Comparison of ENCODE assay signal across 8 cellular contexts in the genomic region with DNA sequence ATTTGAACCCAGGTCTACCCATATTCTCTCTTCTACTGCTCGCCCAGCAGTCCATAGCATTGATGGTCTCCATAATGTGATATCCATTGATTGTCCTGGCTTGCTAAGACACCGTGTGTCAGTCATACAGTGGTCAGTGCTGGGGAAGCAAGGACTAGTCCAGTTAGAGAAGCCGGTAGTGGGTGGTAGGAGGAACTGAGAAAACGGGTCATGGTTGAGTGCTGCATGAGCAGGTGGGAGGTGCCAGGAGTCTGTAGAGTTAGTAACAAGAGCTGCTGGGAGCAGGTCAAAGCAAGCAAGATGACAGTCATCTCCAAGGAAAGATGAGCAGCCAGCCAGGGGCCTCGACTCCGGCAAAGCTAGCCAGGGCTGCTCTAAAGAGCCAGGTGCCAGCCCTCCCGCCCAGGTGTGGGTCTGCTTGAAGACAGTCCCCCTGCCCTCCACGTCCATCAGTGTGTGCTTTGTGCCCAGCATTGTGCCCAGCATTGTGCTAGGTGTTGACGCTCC. TPM values are rescaled to one million over a fixed set of nuclear protein-coding genes. Genes with fewer than 3 reads are reported as not detected.
DNase-seq lines count a peak whose midpoint lies in the region; ATAC-seq lines count a peak whose summit lies in the region.

No MANE protein-coding gene starts in this region.

- H3K27me3 ChIP-seq in naive thymus-derived CD4-positive, alpha-beta T cell (ENCODE audit: control insufficient read depth in 2 of 2, insufficient read depth in 2 of 2, low read length in 2 of 2), result no peaks in the 10 kb centered on the region

- peak overlapping the region in 6 of 10 donors; percentile 5 to 58 (median 38) for H3K4me3 Mint-ChIP-seq in naive thymus-derived CD4-positive, alpha-beta T cell

- H3K27ac ChIP-seq in naive thymus-derived CD4-positive, alpha-beta T cell (ENCODE audit: low read depth, low read length), result no peak overlapping the region

- CTCF ChIA-PET in naive thymus-derived CD4-positive, alpha-beta T cell (lab: Charles Lee), result interaction anchor here (0.7 to 1.8 kb wide), 6 partner anchors 10 to 106 kb away, joined by 3 to 5 read pairs (median 3); no protein-coding TSS in a partner anchor

- POLR2A ChIA-PET in naive thymus-derived CD4-positive, alpha-beta T cell (lab: Charles Lee), result interaction anchor here (0.9 to 16.5 kb wide), 8 partner anchors 8 to 150 kb away, joined by 3 to 392 read pairs (median 4); partner anchors contain the start of gene USP3

- ATAC-seq in HG03159 (IDR thresholded peaks at IDR 0.05; ENCODE audit: unreplicated experiment), result peak; percentile 50
- peak; percentile 10 for ATAC-seq in naive thymus-derived CD4-positive, alpha-beta T cell

- H3K36me3 ChIP-seq in naive thymus-derived CD4-positive, alpha-beta T cell (ENCODE audit: control insufficient read depth in 2 of 3, insufficient read depth in 3 of 3, low read length in 3 of 3), result no peaks in the 10 kb centered on the region

- H3K4me3 ChIP-seq in naive thymus-derived CD4-positive, alpha-beta T cell (ENCODE audit: low read length), result no peak overlapping the region

- peaks cover 0 to 2% (median 0%) of the 10 kb centered on the region in 5 donors for H3K36me3 Mint-ChIP-seq in naive thymus-derived CD4-positive, alpha-beta T cell

- in situ Hi-C loops in Caki2 (cut with HindIII; ENCODE audit: low pct_unique_long_range_greater_than_20kb, low sequenced_read_pairs), result no loop called here

- H3K9me3 ChIP-seq in naive thymus-derived CD4-positive, alpha-beta T cell (ENCODE audit: control insufficient read depth in 2 of 3, low read length in 3 of 3), result no peaks in the 10 kb centered on the region

- H3K9me3 Mint-ChIP-seq in naive thymus-derived CD4-positive, alpha-beta T cell, result peaks cover 0 to 2% (median 0%) of the 10 kb centered on the region in 11 donors

- peaks cover 14 to 48% of the 10 kb centered on the region in 2 donors for H3K4me1 ChIP-seq in naive thymus-derived CD4-positive, alpha-beta T cell (ENCODE audit: control insufficient read depth in 2 of 2, insufficient read depth in 2 of 2, low read length in 2 of 2)

- H3K27me3 Mint-ChIP-seq in naive thymus-derived CD4-positive, alpha-beta T cell, result no peaks in the 10 kb centered on the region

- intact Hi-C loops in naive thymus-derived CD4-positive, alpha-beta T cell (cut with micrococcal nuclease), result no loop called here

- peak overlapping the region in 8 of 9 donors; percentile 86 to 98 (median 94) for H3K27ac Mint-ChIP-seq in naive thymus-derived CD4-positive, alpha-beta T cell

- peaks cover 37 to 73% (median 65%) of the 10 kb centered on the region in 7 donors for H3K4me1 Mint-ChIP-seq in naive thymus-derived CD4-positive, alpha-beta T cell

- DNase-seq in Caki2 (ENCODE audit: low read depth), result peak; percentile 88
- DNase-seq in GM19238 (ENCODE audit: insufficient read length, low spot score), result peak; percentile 41
- DNase-seq in SKM-1 treated with dmso at 0.1 percent for 144 hours (lab: John Stamatoyannopoulos, UW; ENCODE audit: unreplicated experiment), result peak; percentile 64
- DNase-seq in naive thymus-derived CD4-positive, alpha-beta T cell, result no peak
- DNase-seq in stimulated activated CD4-positive, alpha-beta T cell treated with anti-CD3 and anti-CD28 coated beads, Interleukin-4, amount 100 ng/mL, for 1 hour, result no peak
- DNase-seq in SW 1271 (lab: John Stamatoyannopoulos, UW), result no peak
- no peak for DNase-seq in KG1 (lab: John Stamatoyannopoulos, UW)

RNA-seq across cellular contexts. Expression of gene USP3, which starts 29.5 kb away (rescaled TPM):
- total RNA-seq in Caki2 (2014; rRNA removed; shearing (Covaris generic); ENCODE audit: low replicate concordance), result 41.2 and 53.3 TPM in 2 replicates
- total RNA-seq in naive thymus-derived CD4-positive, alpha-beta T cell, result 100 to 1,000 TPM in 4 of 5 experiments, 10 to 100 TPM in 1; 64.2 to 288 (median 155) TPM
- 10 to 100 TPM; 53.3 to 62.8 TPM for polyA plus RNA-seq in naive thymus-derived CD4-positive, alpha-beta T cell

Comparison
In these comparisons a context has a peak if more than half of its experiments do, and no peak if none do; other contexts are left out.
1. DNase-seq: peak in Caki2 (single experiment), GM19238 (single experiment) and SKM-1 treated with dmso at 0.1 percent for 144 hours (single experiment); none in naive thymus-derived CD4-positive, alpha-beta T cell (0 of 9), stimulated activated CD4-positive, alpha-beta T cell treated with anti-CD3 and anti-CD28 coated beads, Interleukin-4, amount 100 ng/mL, for 1 hour (single experiment), SW 1271 (0 of 2) and KG1 (single experiment).